22 cellular contexts compared by ENCODE assay signal in genomic region chr17:31522284-31522931, GRCh38.
"Had no signal": no experiment of that assay in that cellular context is flagged by ENCODE, and none has a peak within 500 bp of the region (broad histone marks: within the 10 kb centered on the region; RNA-seq: fewer than 3 reads in every experiment).

No MANE protein-coding gene starts in this region.

- FAIRE-seq: astrocyte, keratinocyte had no signal

- H3K4me3 ChIP-seq: breast epithelium, left lung, skin epidermis, stomach, testis, upper lobe of right lung had no signal

- H3K9me3 Mint-ChIP-seq: activated CD4-positive, alpha-beta memory T cell treated with anti-CD3 and anti-CD28 coated beads, Interleukin-2, amount 10 ng/mL, durations not matched to agents 7 days and 5 days; effector memory CD8-positive, alpha-beta T cell; natural killer cell had no signal

- H3K9me3 ChIP-seq: neutrophil, testis, upper lobe of right lung had no signal

- H3K4me3 Mint-ChIP-seq: activated CD4-positive, alpha-beta memory T cell treated with anti-CD3 and anti-CD28 coated beads, Interleukin-2, amount 10 ng/mL, durations not matched to agents 7 days and 5 days; activated CD4-positive, alpha-beta T cell treated with anti-CD3 and anti-CD28 coated beads for 36 hours; effector memory CD8-positive, alpha-beta T cell; natural killer cell; WTC11 had no signal

- H3K27me3 Mint-ChIP-seq: activated CD4-positive, alpha-beta memory T cell treated with anti-CD3 and anti-CD28 coated beads, Interleukin-2, amount 10 ng/mL, durations not matched to agents 7 days and 5 days; activated CD4-positive, alpha-beta T cell treated with anti-CD3 and anti-CD28 coated beads for 36 hours; effector memory CD8-positive, alpha-beta T cell; progenitor cell of endocrine pancreas had no signal

- H3K27ac Mint-ChIP-seq: activated CD4-positive, alpha-beta memory T cell treated with anti-CD3 and anti-CD28 coated beads, Interleukin-2, amount 10 ng/mL, durations not matched to agents 7 days and 5 days; activated CD4-positive, alpha-beta T cell treated with anti-CD3 and anti-CD28 coated beads for 36 hours; progenitor cell of endocrine pancreas; WTC11 had no signal

- H3K4me1 Mint-ChIP-seq: activated CD4-positive, alpha-beta memory T cell treated with anti-CD3 and anti-CD28 coated beads, Interleukin-2, amount 10 ng/mL, durations not matched to agents 7 days and 5 days; activated CD4-positive, alpha-beta T cell treated with anti-CD3 and anti-CD28 coated beads for 36 hours had no signal

- H3K36me3 Mint-ChIP-seq: natural killer cell had no signal

- H3K27me3 ChIP-seq: breast epithelium, left lung, neutrophil, stomach, testis, upper lobe of right lung had no signal

- H3K4me1 ChIP-seq: breast epithelium had no signal

- H3K27ac ChIP-seq: breast epithelium, left lung, neutrophil, skin epidermis, stomach, testis, upper lobe of right lung had no signal

- DNase-seq: activated CD4-positive, alpha-beta memory T cell treated with anti-CD3 and anti-CD28 coated beads, Interleukin-2, amount 10 ng/mL, durations not matched to agents 7 days and 5 days; activated CD4-positive, alpha-beta T cell treated with anti-CD3 and anti-CD28 coated beads for 36 hours; activated effector memory CD4-positive, alpha-beta T cell treated with anti-CD3 and anti-CD28 coated beads, Interleukin-2, amount 50 U/mL, for 16 hours; activated naive CD4-positive, alpha-beta T cell treated with anti-CD3 and anti-CD28 coated beads, Interleukin-2, amount 50 U/mL, for 16 hours; activated T-cell treated with anti-CD3 and anti-CD28 coated beads, Interleukin-2, amount 50 U/mL, for 48 hours; dermis blood vessel endothelial cell; effector memory CD8-positive, alpha-beta T cell; left lung; mesendoderm; natural killer cell; stimulated activated CD4-positive, alpha-beta T cell treated with anti-CD3 and anti-CD28 coated beads, Interleukin-4, amount 100 ng/mL, for 1 hour; stomach; SW 1271; testis; upper lobe of right lung had no signal

- ATAC-seq: activated CD4-positive, alpha-beta T cell treated with anti-CD3 and anti-CD28 coated beads for 36 hours; effector memory CD8-positive, alpha-beta T cell; left lung; natural killer cell; upper lobe of right lung; WTC11 had no signal

- H3K36me3 ChIP-seq: breast epithelium, upper lobe of right lung had no signal
